In genomic region chr2:21307037-21307436, GRCh38 we compare ENCODE assay signal across 8 cellular contexts.
"Had no signal": no experiment of that assay in that cellular context is flagged by ENCODE, and none has a peak within 500 bp of the region (broad histone marks: within the 10 kb centered on the region; RNA-seq: fewer than 3 reads in every experiment).

No MANE protein-coding gene starts in this region.

- H3K36me3 Mint-ChIP-seq: IgD-negative memory B cell had no signal

- H3K27me3 Mint-ChIP-seq: IgD-negative memory B cell had no signal

- H3K9me3 Mint-ChIP-seq: IgD-negative memory B cell had no signal

- H3K4me3 Mint-ChIP-seq: IgD-negative memory B cell had no signal

- ATAC-seq: HepG2, K562 had no signal

- H3K27ac Mint-ChIP-seq: IgD-negative memory B cell had no signal

- H3K4me1 Mint-ChIP-seq: IgD-negative memory B cell had no signal

- DNase-seq: IMR-90, KBM-7, KG1 had no signal

- H3K27ac ChIP-seq: HL-60, KMS-11 had no signal

- H3K4me3 ChIP-seq: K562 had no signal
